Comparison of ENCODE assay signal across 6 cellular contexts in the genomic region with DNA sequence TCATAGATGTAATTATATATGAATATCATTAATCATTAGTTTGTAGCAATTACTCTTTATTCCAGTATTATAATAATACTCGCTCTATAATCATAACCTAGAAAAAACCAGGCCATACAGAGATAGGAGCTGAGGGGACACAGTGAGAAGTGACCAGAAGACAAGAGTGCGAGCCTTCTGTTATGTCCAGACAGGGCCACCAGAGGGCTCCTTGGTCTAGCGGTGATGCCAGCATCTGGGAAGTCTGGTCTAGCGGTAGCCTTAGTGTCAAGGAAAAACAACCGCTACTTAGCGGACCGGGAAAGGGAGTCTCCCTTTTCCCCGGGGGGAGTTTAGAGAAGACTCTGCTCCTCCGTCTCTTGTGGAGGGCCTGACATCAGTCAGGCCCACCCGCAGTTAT. TPM values are rescaled to one million over a fixed set of nuclear protein-coding genes. Genes with fewer than 3 reads are reported as not detected.
A peak's percentile ranks its signal among the peaks of the same experiment; 100 is the strongest.
DNase-seq lines count a peak whose midpoint lies in the region; ATAC-seq and TF ChIP-seq lines count a peak whose summit lies in the region.
"Not testable (repeated sequence)": the region's sequence is repeated elsewhere in the genome, so short reads cannot be mapped to it uniquely, and the experiment has no call there.

No MANE protein-coding gene starts in this region.

- H3K9me3 Mint-ChIP-seq in H9: not testable (repeated sequence)

- H3K4me1 Mint-ChIP-seq in H9: not testable (repeated sequence)

- H2BK5ac ChIP-seq in H9 (ENCODE audit: insufficient read length, low read length); neuronal stem cell (ENCODE audit: low read length): not testable (repeated sequence)

- not testable (repeated sequence) for H2BK120ac ChIP-seq in H9 (ENCODE audit: low read depth, low read length, poor library complexity, severe bottlenecking); neuronal stem cell (ENCODE audit: low read depth, low read length)

- not testable (repeated sequence) for H3K79me1 ChIP-seq in H9 (ENCODE audit: insufficient read depth, low read depth, low read length, poor library complexity, severe bottlenecking); neuronal stem cell (ENCODE audit: low read depth, low read length)

- intact Hi-C loops in body of pancreas (cut with DNase I); left ventricle myocardium inferior (cut with micrococcal nuclease): not testable (repeated sequence)

- TF ChIP-seq CTCF in H9 (conservative IDR thresholded peaks at IDR 0.05) (peak; percentile 82), body of pancreas (IDR thresholded peaks at IDR 0.05) (peak in 6 of 7 experiments; percentile 35 to 52 (median 48)), left ventricle myocardium inferior (IDR thresholded peaks at IDR 0.05; ENCODE audit: borderline replicate concordance) (peak; percentile 81)

- H2AFZ ChIP-seq in H9 (ENCODE audit: low read length); neuronal stem cell (ENCODE audit: low read length): not testable (repeated sequence)

- not testable (repeated sequence) for H2BK12ac ChIP-seq in H9 (ENCODE audit: insufficient read length, low read depth, low read length); neuronal stem cell (ENCODE audit: low read length)

- not testable (repeated sequence) for H3K27ac Mint-ChIP-seq in H9

- H2BK20ac ChIP-seq in H9 (ENCODE audit: low read depth, low read length, poor library complexity, severe bottlenecking): not testable (repeated sequence)

- H4K5ac ChIP-seq in H9 (ENCODE audit: insufficient read length, low read depth, low read length): not testable (repeated sequence)

- H3K36me3 Mint-ChIP-seq in H9 (ENCODE audit: insufficient read depth in 1 of 3, low read depth in 3 of 3): not testable (repeated sequence)

- H3K4me3 Mint-ChIP-seq in H9: not testable (repeated sequence)

- H3K4me3 ChIP-seq in body of pancreas; neuronal stem cell (ENCODE audit: low read length in 2 of 2): not testable (repeated sequence)
- peak overlapping the region; percentile 50 for H3K4me3 ChIP-seq in left ventricle myocardium inferior

- not testable (repeated sequence) for H3K14ac ChIP-seq in H9 (ENCODE audit: insufficient read depth, low read length); neuronal stem cell (ENCODE audit: low read length)

- H3K23ac ChIP-seq in H9 (ENCODE audit: insufficient read length, low read depth, low read length); neuronal stem cell (ENCODE audit: low read depth, low read length, poor library complexity): not testable (repeated sequence)

- not testable (repeated sequence) for H4K20me1 ChIP-seq in H9 (ENCODE audit: control insufficient read depth, insufficient read depth, insufficient read length)

- not testable (repeated sequence) for H3K36me3 ChIP-seq in body of pancreas (replicated peaks in 1 of 2; ENCODE audit: insufficient read depth in 1 of 2, low read depth in 2 of 2); left ventricle myocardium inferior; neuronal stem cell (replicated peaks in 1 of 2; ENCODE audit: control insufficient read depth in 2 of 2, insufficient read depth in 2 of 2, low read length in 2 of 2)

- not testable (repeated sequence) for H4K91ac ChIP-seq in H9 (ENCODE audit: insufficient read length, low read depth, low read length); neuronal stem cell (ENCODE audit: low read depth, low read length, poor library complexity)

- DNase-seq in H9 (peak; percentile 58), body of pancreas (peak; percentile 40 to 51 (median 49)), left ventricle myocardium inferior (peak; percentile 56), neuronal stem cell (ENCODE audit: low spot score) (peak; percentile 24), ureter (ENCODE audit: low spot score) (peak; percentile 64)
- DNase-seq in activated CD4-positive, alpha-beta T cell treated with anti-CD3 and anti-CD28 coated beads for 1 hour: peak; percentile 15

- H3K27ac ChIP-seq in H9 (ENCODE audit: insufficient read length, low read depth, low read length); body of pancreas; left ventricle myocardium inferior (replicated peaks); neuronal stem cell (replicated peaks; ENCODE audit: low read length): not testable (repeated sequence)

- H3K4me1 ChIP-seq in H9 (ENCODE audit: insufficient read depth, low read length); body of pancreas; left ventricle myocardium inferior; neuronal stem cell (ENCODE audit: control insufficient read depth in 2 of 2, insufficient read depth in 1 of 2, low read depth in 1 of 2, low read length in 2 of 2): not testable (repeated sequence)

- not testable (repeated sequence) for H3K4ac ChIP-seq in H9 (ENCODE audit: low read depth, low read length); neuronal stem cell (ENCODE audit: low read length)

- not testable (repeated sequence) for H3K56ac ChIP-seq in H9 (ENCODE audit: insufficient read length, low read depth, low read length)

- not testable (repeated sequence) for TF ChIP-seq POLR2A in body of pancreas (IDR thresholded peaks at IDR 0.05)

- not testable (repeated sequence) for H3T11ph ChIP-seq in H9 (ENCODE audit: low read length)

- not testable (repeated sequence) for H3K4me2 ChIP-seq in H9 (ENCODE audit: insufficient read depth, insufficient read length, low read length); neuronal stem cell (ENCODE audit: insufficient read depth, low read length, poor library complexity, severe bottlenecking)

- H3K79me2 ChIP-seq in H9 (ENCODE audit: insufficient read depth, low read length): not testable (repeated sequence)

- not testable (repeated sequence) for H3K18ac ChIP-seq in H9 (ENCODE audit: insufficient read length, low read depth, low read length); neuronal stem cell (ENCODE audit: low read length)

- not testable (repeated sequence) for ATAC-seq in body of pancreas

- not testable (repeated sequence) for H3K9ac ChIP-seq in H9 (ENCODE audit: extremely low read depth, insufficient read length, low read length); neuronal stem cell (ENCODE audit: low read depth, low read length, poor library complexity)

- not testable (repeated sequence) for H3K9me3 ChIP-seq in H9 (ENCODE audit: control insufficient read depth, low read depth, low read length); body of pancreas
- H3K9me3 ChIP-seq in left ventricle myocardium inferior (replicated peaks): peaks cover 36% of the 10 kb centered on the region
- H3K9me3 ChIP-seq in neuronal stem cell (replicated peaks in 1 of 2; ENCODE audit: control insufficient read depth in 2 of 2, insufficient read depth in 1 of 2, low read depth in 1 of 2, low read length in 2 of 2): peaks cover 0 to 19% of the 10 kb centered on the region in 2 donors

- H2AK5ac ChIP-seq in H9 (ENCODE audit: insufficient read length, low read length); neuronal stem cell (ENCODE audit: low read depth, low read length): not testable (repeated sequence)

- H2BK15ac ChIP-seq in H9 (ENCODE audit: low read depth, low read length); neuronal stem cell (ENCODE audit: low read length): not testable (repeated sequence)

- H4K8ac ChIP-seq in H9 (replicated peaks; ENCODE audit: insufficient read length, low read depth, low read length); neuronal stem cell (ENCODE audit: low read depth, low read length): not testable (repeated sequence)

- H3K27me3 ChIP-seq in H9 (ENCODE audit: insufficient read depth, low read length); body of pancreas; left ventricle myocardium inferior (ENCODE audit: low read depth); neuronal stem cell (ENCODE audit: control insufficient read depth in 3 of 3, insufficient read depth in 3 of 3, low read depth in 1 of 3, low read length in 3 of 3): not testable (repeated sequence)

- H3K23me2 ChIP-seq in H9 (ENCODE audit: insufficient read length, low read depth, low read length, poor library complexity, severe bottlenecking): not testable (repeated sequence)

- no CpG with 5 or more reads among the region's 10 CpGs for WGBS in H9 (ENCODE audit: extremely low coverage, insufficient read length, low lambda C conversion rate)
- WGBS in body of pancreas, 2 donors: 4 to 8% methylated on average over 10 of the region's 10 CpGs
- no CpG with 5 or more reads among the region's 10 CpGs for WGBS in neuronal stem cell (ENCODE audit: extremely low coverage in 2 of 2, insufficient read length in 2 of 2, insufficient replicate concordance in 1 of 2), 2 donors

- peaks cover 34% of the 10 kb centered on the region for H3K27me3 Mint-ChIP-seq in H9 (ENCODE audit: low read depth)

RNA-seq across cellular contexts. Expression of a gene that starts 8.3 kb away (rescaled TPM):
- total RNA-seq in H9 (2021): 19.7 and 22.8 TPM in 2 replicates
- total RNA-seq in body of pancreas: 1 to 10 TPM; 4.3 to 8.8 TPM
- total RNA-seq in left ventricle myocardium inferior: 12.9 TPM
- 21.6 TPM for polyA plus RNA-seq in neuronal stem cell (2013, experiment 1 of 2)
- 22.0 TPM for polyA plus RNA-seq in neuronal stem cell (2013, experiment 2 of 2)
- total RNA-seq in ureter: 22.2 TPM

RNA-seq across cellular contexts. Expression of a gene that starts 10.9 kb away (rescaled TPM):
- 9.0 and 9.3 TPM in 2 replicates for total RNA-seq in H9 (2021)
- 1 to 10 TPM; 2.1 to 3.3 TPM for total RNA-seq in body of pancreas
- total RNA-seq in left ventricle myocardium inferior: 9.3 TPM
- 3.2 TPM for polyA plus RNA-seq in neuronal stem cell (2013, experiment 1 of 2)
- polyA plus RNA-seq in neuronal stem cell (2013, experiment 2 of 2): 3.1 TPM
- total RNA-seq in ureter: 10.9 TPM

RNA-seq across cellular contexts. Expression of a gene that starts 29.3 kb away (rescaled TPM):
- total RNA-seq in H9 (2021) (17.6 and 18.7 TPM in 2 replicates), body of pancreas (1 to 10 TPM; 2.1 to 2.6 TPM), left ventricle myocardium inferior (4.8 TPM), ureter (14.2 TPM)
- polyA plus RNA-seq in neuronal stem cell (2013, experiment 1 of 2): 8.4 TPM
- polyA plus RNA-seq in neuronal stem cell (2013, experiment 2 of 2): 8.3 TPM

RNA-seq across cellular contexts. Expression of a gene that starts 31.2 kb away (rescaled TPM):
- total RNA-seq in H9 (2021) (14.8 and 17.6 TPM in 2 replicates), body of pancreas (10 to 100 TPM in 1 of 2 donors, 1 to 10 TPM in 1; 4.2 to 33.6 TPM), left ventricle myocardium inferior (12.0 TPM), ureter (31.6 TPM)
- polyA plus RNA-seq in neuronal stem cell (2013, experiment 1 of 2): 5.9 TPM
- 5.9 TPM for polyA plus RNA-seq in neuronal stem cell (2013, experiment 2 of 2)

RNA-seq across cellular contexts. Expression of a gene that starts 56.5 kb away (rescaled TPM):
- 28.7 and 30.6 TPM in 2 replicates for total RNA-seq in H9 (2021)
- 1 to 10 TPM; 2.3 to 2.9 TPM for total RNA-seq in body of pancreas
- 3.6 TPM for total RNA-seq in left ventricle myocardium inferior
- 6.4 TPM for polyA plus RNA-seq in neuronal stem cell (2013, experiment 1 of 2)
- 6.7 TPM for polyA plus RNA-seq in neuronal stem cell (2013, experiment 2 of 2)
- total RNA-seq in ureter: 21.5 TPM
